Comparison of ENCODE assay signal across 9 cellular contexts in the genomic region with DNA sequence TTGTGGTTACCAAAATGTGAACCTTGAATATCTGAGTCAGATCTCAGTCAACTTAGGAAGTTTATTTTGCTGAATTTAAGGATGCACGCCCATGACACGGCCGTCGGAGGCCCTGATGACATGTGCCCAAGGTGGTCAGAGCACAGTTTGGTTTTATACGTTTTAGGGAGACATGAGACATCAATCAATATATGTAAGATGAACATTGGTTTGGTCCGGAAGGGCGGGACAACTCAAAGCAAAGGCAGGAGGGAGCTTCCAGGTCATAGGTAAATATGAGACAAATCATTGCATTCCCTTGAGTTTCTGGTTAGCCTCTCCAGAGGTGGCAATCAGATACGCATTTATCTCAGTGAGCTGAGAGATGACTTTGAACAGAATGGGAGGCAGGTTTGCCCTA. TPM values are rescaled to one million over a fixed set of nuclear protein-coding genes. Genes with fewer than 3 reads are reported as not detected.
DNase-seq lines count a peak whose midpoint lies in the region; ATAC-seq, FAIRE-seq and TF ChIP-seq lines count a peak whose summit lies in the region.
"Had no signal": no experiment of that assay in that cellular context is flagged by ENCODE, and none has a peak within 500 bp of the region (broad histone marks: within the 10 kb centered on the region; RNA-seq: fewer than 3 reads in every experiment).

No MANE protein-coding gene starts in this region.

- H3K79me2 ChIP-seq in Loucy (ENCODE audit: insufficient read depth, low read length): peaks cover 18% of the 10 kb centered on the region

- no peak for TF ChIP-seq CTCF in BE2C (IDR thresholded peaks at IDR 0.05; ENCODE audit: low read depth, low read length)
- no peak for TF ChIP-seq CTCF in Loucy (conservative IDR thresholded peaks at IDR 0.05; ENCODE audit: low read length)
- TF ChIP-seq CTCF in bronchial epithelial cell (IDR thresholded peaks at IDR 0.05; ENCODE audit: insufficient read depth, low read length, severe bottlenecking): no peak
- TF ChIP-seq CTCF in natural killer cell (IDR thresholded peaks at IDR 0.05): no peak

- H3K36me3 Mint-ChIP-seq in natural killer cell: no peaks in the 10 kb centered on the region

- H3K4me1 Mint-ChIP-seq in natural killer cell: peaks cover 41 to 54% of the 10 kb centered on the region in 2 donors

- peaks cover 26% of the 10 kb centered on the region for H4K20me1 ChIP-seq in Loucy (ENCODE audit: insufficient read depth, low read length, poor library complexity, severe bottlenecking)

- intact Hi-C loops in natural killer cell (cut with micrococcal nuclease): no loop called here

- H3K4me1 ChIP-seq in BE2C (no peaks in the 10 kb centered on the region), Loucy (ENCODE audit: insufficient read depth, low read length, poor library complexity, severe bottlenecking) (peaks cover 52% of the 10 kb centered on the region)

- peak overlapping the region; percentile 95 for H3K4me3 ChIP-seq in BE2C (ENCODE audit: low read depth, low read length)
- H3K4me3 ChIP-seq in Loucy (ENCODE audit: low read length, poor library complexity, severe bottlenecking): peak overlapping the region; percentile 90
- peak overlapping the region; percentile 87 for H3K4me3 ChIP-seq in bronchial epithelial cell (ENCODE audit: low read depth, low read length)

- H3K27me3 ChIP-seq in BE2C (no peaks in the 10 kb centered on the region), Loucy (ENCODE audit: insufficient read depth, low read length, poor library complexity, severe bottlenecking) (no peaks in the 10 kb centered on the region), bronchial epithelial cell (ENCODE audit: control insufficient read depth, insufficient read depth, low read length) (no peaks in the 10 kb centered on the region)

- peak overlapping the region; percentile 93 to 99 for H3K27ac Mint-ChIP-seq in natural killer cell

- 0 out of 2 replicates have a peak, but pooled peaks cover 3% of the 10 kb centered on the region for H3K36me3 ChIP-seq in BE2C
- H3K36me3 ChIP-seq in Loucy (ENCODE audit: insufficient read depth, low read length): no peaks in the 10 kb centered on the region
- peaks cover 2% of the 10 kb centered on the region for H3K36me3 ChIP-seq in bronchial epithelial cell (ENCODE audit: control insufficient read depth, insufficient read depth, low read length)

- peak overlapping the region; percentile 98 for H3K4me3 Mint-ChIP-seq in natural killer cell

- no peaks in the 10 kb centered on the region for H3K9me2 ChIP-seq in Loucy (replicated peaks; ENCODE audit: low read depth, low read length)

- H3K4me2 ChIP-seq in Loucy (ENCODE audit: low read depth, low read length, poor library complexity, severe bottlenecking): peak overlapping the region; percentile 76

- no peak for FAIRE-seq in bronchial epithelial cell (lab: Jason Lieb, UNC)
- FAIRE-seq: islet of Langerhans had no signal

- ATAC-seq in natural killer cell (no peak), GM18511 (IDR thresholded peaks at IDR 0.05; ENCODE audit: unreplicated experiment) (no peak), GM19351 (IDR thresholded peaks at IDR 0.05; ENCODE audit: unreplicated experiment) (no peak)

- H2AFZ ChIP-seq in Loucy (ENCODE audit: low read length): peak overlapping the region; percentile 68; the same call in 1 of the 2 replicates

- H3K27me3 Mint-ChIP-seq in natural killer cell (ENCODE audit: low read depth in 2 of 2): no peaks in the 10 kb centered on the region

- H3K9me3 Mint-ChIP-seq in natural killer cell: no peaks in the 10 kb centered on the region

- H3K9me3 ChIP-seq in BE2C (no peaks in the 10 kb centered on the region), Loucy (ENCODE audit: insufficient read depth, low read depth, low read length) (no peaks in the 10 kb centered on the region)

- peaks cover 3% of the 10 kb centered on the region; the same call in 1 of the 2 replicates for H3F3A ChIP-seq in Loucy (ENCODE audit: low read depth)

- no peak for DNase-seq in BE2C
- DNase-seq in bronchial epithelial cell (ENCODE audit: low read depth): no peak
- no peak for DNase-seq in natural killer cell
- no peak for DNase-seq in NCI-H128 (lab: John Stamatoyannopoulos, UW; ENCODE audit: unreplicated experiment)
- no peak for DNase-seq in effector CD4-positive, alpha-beta T cell

- peak overlapping the region; percentile 92 for H3K9ac ChIP-seq in Loucy (ENCODE audit: low read depth, low read length, poor library complexity, severe bottlenecking)

RNA-seq across cellular contexts. Expression of a gene that starts 1.0 kb away (rescaled TPM):
- polyA plus RNA-seq in BE2C (2012; ENCODE audit: insufficient read depth, insufficient read length, low read depth): 84.8 TPM
- total RNA-seq in bronchial epithelial cell: 112 and 154 TPM in 2 replicates
- total RNA-seq in natural killer cell: 100 to 1,000 TPM; 122 to 199 (median 170) TPM

RNA-seq across cellular contexts. Expression of a gene that starts 29.5 kb away (rescaled TPM):
- 5.4 TPM for polyA plus RNA-seq in BE2C (2012; ENCODE audit: insufficient read depth, insufficient read length, low read depth)
- not detected in 2 replicates for total RNA-seq in bronchial epithelial cell
- total RNA-seq in natural killer cell: 10 to 100 TPM in 1 of 3 donors, 1 to 10 TPM in 1, not detected in 1; 4.0 to 58.9 TPM
